ENCODE assay signal across 17 cellular contexts in the genomic region with DNA sequence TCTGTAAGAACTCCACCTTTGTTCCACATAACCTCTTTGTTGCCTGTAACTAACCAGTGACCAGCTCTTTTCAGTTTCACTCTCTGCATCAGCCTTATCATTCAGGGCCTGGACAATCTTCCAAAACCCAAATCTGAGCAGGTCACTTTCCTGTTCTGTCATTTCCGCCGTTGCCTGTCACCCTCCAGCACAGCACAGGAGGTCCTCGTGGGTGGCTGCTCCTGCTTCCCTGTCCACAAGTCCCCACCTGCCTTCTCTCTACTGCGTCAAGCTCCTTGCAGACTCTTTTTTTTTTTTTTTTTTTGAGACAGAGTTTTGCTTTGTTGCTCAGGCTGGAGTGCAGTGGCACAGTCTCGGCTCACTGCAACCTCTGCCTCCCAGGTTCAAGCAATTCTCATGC.
DNase-seq lines count a peak whose midpoint lies in the region; ATAC-seq, FAIRE-seq and TF ChIP-seq lines count a peak whose summit lies in the region.
"Had no signal": no experiment of that assay in that cellular context is flagged by ENCODE, and none has a peak within 500 bp of the region (broad histone marks: within the 10 kb centered on the region; RNA-seq: fewer than 3 reads in every experiment).

No MANE protein-coding gene starts in this region.

- H3K4me1 Mint-ChIP-seq in neural progenitor cell, result peaks cover 2% of the 10 kb centered on the region
- H3K4me1 Mint-ChIP-seq: CD4-positive, alpha-beta memory T cell had no signal

- H4K20me1 ChIP-seq in HepG2 (ENCODE audit: insufficient read depth, low read length) (no peaks in the 10 kb centered on the region), endothelial cell of umbilical vein (replicated peaks; ENCODE audit: control insufficient read depth, extremely low read depth, insufficient read depth, low read length) (no peaks in the 10 kb centered on the region), neural progenitor cell (ENCODE audit: low read depth) (no peaks in the 10 kb centered on the region)

- dilution Hi-C loops in endothelial cell of umbilical vein (cut with MboI; ENCODE audit: extremely low pct_ligation_motif_present, low sequenced_read_pairs), result no loop called here

- no peak overlapping the region for H3K4me3 Mint-ChIP-seq in neural progenitor cell
- H3K4me3 Mint-ChIP-seq: CD4-positive, alpha-beta memory T cell had no signal

- in situ Hi-C loops in HepG2 (cut with HindIII; ENCODE audit: extremely low pct_ligation_motif_present, low pct_unique_long_range_greater_than_20kb), result no loop called here

- TF ChIP-seq RAD21 in HepG2 (CRISPR knock-in tag; IDR thresholded peaks at IDR 0.05), result no peak

- H3K36me3 ChIP-seq in right lobe of liver, result no peaks in the 10 kb centered on the region
- peaks cover 14 to 35% of the 10 kb centered on the region in 2 experiments for H3K36me3 ChIP-seq in HepG2 (replicated peaks in 1 of 2; ENCODE audit: control insufficient read depth in 1 of 2, insufficient read depth in 2 of 2, low read length in 2 of 2)
- peaks cover 9 to 14% of the 10 kb centered on the region in 2 experiments for H3K36me3 ChIP-seq in endothelial cell of umbilical vein (ENCODE audit: control insufficient read depth in 2 of 2, extremely low read depth in 1 of 2, insufficient read depth in 2 of 2, low read length in 2 of 2)
- no peaks in the 10 kb centered on the region for H3K36me3 ChIP-seq in neural progenitor cell

- intact Hi-C loops in right lobe of liver (cut with DNase I), result no loop called here
- intact Hi-C loops in HepG2 (cut with micrococcal nuclease; ENCODE audit: unreplicated experiment), result no loop called here
- intact Hi-C loops in endothelial cell of umbilical vein (cut with micrococcal nuclease), result no loop called here

- no peak for FAIRE-seq in HepG2 (lab: Jason Lieb, UNC)
- peak; percentile 26 for FAIRE-seq in endothelial cell of umbilical vein (lab: Jason Lieb, UNC)
- FAIRE-seq: A549, G401.6, GM12891, H1 had no signal

- H3K27me3 ChIP-seq in right lobe of liver, result no peaks in the 10 kb centered on the region
- H3K27me3 ChIP-seq in HepG2 (ENCODE audit: control insufficient read depth in 1 of 2, insufficient read depth in 2 of 2, low read length in 2 of 2), result no peaks in the 10 kb centered on the region
- no peaks in the 10 kb centered on the region for H3K27me3 ChIP-seq in endothelial cell of umbilical vein (ENCODE audit: control insufficient read depth in 2 of 2, insufficient read depth in 2 of 2, low read length in 2 of 2)
- H3K27me3 ChIP-seq in neural progenitor cell, result no peaks in the 10 kb centered on the region
- H3K27me3 ChIP-seq: BE2C had no signal

- no peak overlapping the region for H3K4me3 ChIP-seq in right lobe of liver
- no peak overlapping the region for H3K4me3 ChIP-seq in HepG2 (replicated peaks in 1 of 3; ENCODE audit: insufficient read depth in 1 of 3, low read depth in 2 of 3, low read length in 3 of 3)
- no peak overlapping the region for H3K4me3 ChIP-seq in endothelial cell of umbilical vein (replicated peaks in 1 of 3; ENCODE audit: insufficient read depth in 1 of 3, low read depth in 1 of 3, low read length in 3 of 3)
- H3K4me3 ChIP-seq in neural progenitor cell, result no peak overlapping the region
- H3K4me3 ChIP-seq: A549 had no signal

- H3K27me3 Mint-ChIP-seq in neural progenitor cell (ENCODE audit: insufficient read depth, low read depth), result peaks cover 2% of the 10 kb centered on the region
- H3K27me3 Mint-ChIP-seq: CD4-positive, alpha-beta memory T cell had no signal

- H3K36me3 Mint-ChIP-seq in neural progenitor cell, result peaks cover 26% of the 10 kb centered on the region

- 71% methylated on average over 5 of the region's 5 CpGs for WGBS in right lobe of liver (ENCODE audit: insufficient coverage, low coverage, low lambda C conversion rate, missing lambda C conversion rate)
- WGBS in HepG2 (ENCODE audit: low lambda C conversion rate), result 95% methylated on average over 5 of the region's 5 CpGs

- H3K27ac ChIP-seq in right lobe of liver, result no peak overlapping the region
- no peak overlapping the region for H3K27ac ChIP-seq in HepG2 (ENCODE audit: extremely low read length, insufficient read depth, low read length)
- no peak overlapping the region for H3K27ac ChIP-seq in endothelial cell of umbilical vein (ENCODE audit: insufficient read depth, low read depth, low read length)
- H3K27ac ChIP-seq in neural progenitor cell, result no peak overlapping the region
- H3K27ac ChIP-seq: A549, C4-2B had no signal

- peak in 3 of 4 donors; percentile 47 to 78 (median 72) for ATAC-seq in right lobe of liver
- ATAC-seq in HepG2, result no peak
- ATAC-seq in GM18511 (IDR thresholded peaks at IDR 0.05; ENCODE audit: unreplicated experiment), result no peak
- no peak for ATAC-seq in HG02642 (IDR thresholded peaks at IDR 0.05; ENCODE audit: poor library complexity, unreplicated experiment)
- ATAC-seq: A549 had no signal

- TF ChIP-seq EP300 in HepG2 (IDR thresholded peaks at IDR 0.05; ENCODE audit: low read depth in 2 of 2, low read length in 2 of 2), result no peak
- TF ChIP-seq EP300 in HepG2 (CRISPR knock-in tag; IDR thresholded peaks at IDR 0.05; ENCODE audit: borderline replicate concordance), result no peak

- BruUV-seq in HepG2 (replicated peaks; lab: Mats Ljungman, UMichigan), result no TSS peak
- BruUV-seq in endothelial cell of umbilical vein (replicated peaks; lab: Mats Ljungman, UMichigan), result no TSS peak

- no peak overlapping the region for H2AFZ ChIP-seq in HepG2 (ENCODE audit: low read length)
- no peak overlapping the region for H2AFZ ChIP-seq in endothelial cell of umbilical vein (ENCODE audit: low read depth, low read length)
- no peak overlapping the region for H2AFZ ChIP-seq in neural progenitor cell (replicated peaks)

- H3K9me1 ChIP-seq in endothelial cell of umbilical vein (replicated peaks; ENCODE audit: control insufficient read depth, extremely low read depth, insufficient read depth, low read length), result no peaks in the 10 kb centered on the region

- H3K4me2 ChIP-seq in HepG2 (ENCODE audit: low read depth, low read length) (no peak overlapping the region), endothelial cell of umbilical vein (ENCODE audit: insufficient read depth, low read length) (no peak overlapping the region), neural progenitor cell (no peak overlapping the region)
- H3K4me2 ChIP-seq: A549 had no signal

- no peaks in the 10 kb centered on the region for H3K79me2 ChIP-seq in HepG2 (ENCODE audit: insufficient read depth, low read length)
- H3K79me2 ChIP-seq in endothelial cell of umbilical vein (ENCODE audit: control insufficient read depth, insufficient read depth, low read length), result no peaks in the 10 kb centered on the region
- H3K79me2 ChIP-seq in neural progenitor cell (ENCODE audit: low read depth), result no peaks in the 10 kb centered on the region

- H3F3A ChIP-seq in neural progenitor cell (ENCODE audit: low read depth), result no peaks in the 10 kb centered on the region

- DNase-seq in right lobe of liver, result no peak
- no peak for DNase-seq in HepG2 (ENCODE audit: low spot score)
- DNase-seq in endothelial cell of umbilical vein (ENCODE audit: low read depth, low spot score), result no peak
- DNase-seq in neural progenitor cell (ENCODE audit: low spot score), result no peak
- no peak for DNase-seq in HuH-7 (ENCODE audit: low spot score)
- DNase-seq: BE2C; CD4-positive, alpha-beta memory T cell; DMS79 treated with DMSO at 0.1 percent for 48 hours; EL; HCEC 1CT had no signal

- H3K4me1 ChIP-seq in right lobe of liver, result no peaks in the 10 kb centered on the region
- no peaks in the 10 kb centered on the region for H3K4me1 ChIP-seq in HepG2 (ENCODE audit: insufficient read depth, low read length)
- H3K4me1 ChIP-seq in endothelial cell of umbilical vein (ENCODE audit: control insufficient read depth, extremely low read depth, insufficient read depth, low read length), result no peaks in the 10 kb centered on the region
- no peaks in the 10 kb centered on the region for H3K4me1 ChIP-seq in neural progenitor cell
- H3K4me1 ChIP-seq: BE2C had no signal

- POLR2A ChIA-PET in HepG2 (lab: Yijun Ruan, JAX), result no interaction called here
- POLR2A ChIA-PET in endothelial cell of umbilical vein (lab: Charles Lee), result interaction anchor here (0.7 kb wide), 1 partner anchor 383 kb away, joined by 5 read pairs; no protein-coding TSS in a partner anchor

- no peak for TF ChIP-seq POLR2A in right lobe of liver (IDR thresholded peaks at IDR 0.05)
- TF ChIP-seq POLR2A in HepG2 (IDR thresholded peaks at IDR 0.05; ENCODE audit: insufficient read depth in 1 of 2, low read depth in 2 of 2, low read length in 2 of 2), result no peak
- TF ChIP-seq POLR2A in endothelial cell of umbilical vein (IDR thresholded peaks at IDR 0.05; ENCODE audit: low read depth, low read length), result no peak

- TF ChIP-seq CTCF in right lobe of liver (IDR thresholded peaks at IDR 0.05) (no peak), HepG2 (CRISPR knock-in tag; IDR thresholded peaks at IDR 0.05) (no peak), endothelial cell of umbilical vein (IDR thresholded peaks at IDR 0.05; ENCODE audit: extremely low read depth in 1 of 2, insufficient read depth in 1 of 2, low read depth in 1 of 2, low read length in 2 of 2) (no peak), neural progenitor cell (IDR thresholded peaks at IDR 0.05) (no peak)

- no peaks in the 10 kb centered on the region for H3K9me3 Mint-ChIP-seq in neural progenitor cell
- H3K9me3 Mint-ChIP-seq: CD4-positive, alpha-beta memory T cell had no signal

- H3K9me3 ChIP-seq in right lobe of liver, result no peaks in the 10 kb centered on the region
- no peaks in the 10 kb centered on the region for H3K9me3 ChIP-seq in HepG2 (ENCODE audit: low read length)
- H3K9me3 ChIP-seq in endothelial cell of umbilical vein (replicated peaks; ENCODE audit: control insufficient read depth, insufficient read depth, low read length), result no peaks in the 10 kb centered on the region
- no peaks in the 10 kb centered on the region for H3K9me3 ChIP-seq in neural progenitor cell (ENCODE audit: low read depth)
- H3K9me3 ChIP-seq: A549, BE2C had no signal

- H3K27ac Mint-ChIP-seq in neural progenitor cell, result peak overlapping the region; percentile 78

- H3K9ac ChIP-seq in HepG2 (ENCODE audit: insufficient read depth, low read depth, low read length), result no peak overlapping the region
- no peak overlapping the region for H3K9ac ChIP-seq in endothelial cell of umbilical vein (replicated peaks; ENCODE audit: extremely low read depth, insufficient read depth, low read length)
- H3K9ac ChIP-seq in neural progenitor cell, result no peak overlapping the region

- CTCF ChIA-PET in HepG2 (lab: Yijun Ruan, JAX; ENCODE audit: low intra/inter-chr PET ratio, low total read pairs), result no interaction called here
- CTCF ChIA-PET in endothelial cell of umbilical vein (lab: Charles Lee), result interaction anchor here (1.2 to 1.7 kb wide), 2 partner anchors 10 to 395 kb away, joined by 3 to 4 read pairs; no protein-coding TSS in a partner anchor

TF ChIP-seq in endothelial cell of umbilical vein, 7 proteins besides CTCF, POLR2A, EP300 and RAD21 (continues in another document):
- TF ChIP-seq MYC (IDR thresholded peaks at IDR 0.05; ENCODE audit: low read depth, low read length) (no peak), EZH2 (IDR thresholded peaks at IDR 0.05; ENCODE audit: borderline replicate concordance, low read depth, low read length, severe bottlenecking) (no peak), MAX (IDR thresholded peaks at IDR 0.05; ENCODE audit: insufficient read depth, insufficient read length) (no peak)

Comparison
In these comparisons a context has a peak if more than half of its experiments do, and no peak if none do; other contexts are left out.
1. ATAC-seq: peak in right lobe of liver (3 of 4); none in HepG2 (single experiment), GM18511 (single experiment) and HG02642 (single experiment).